In genomic region chr16:81035975-81036750, GRCh38 we compare ENCODE assay signal across 1 cellular context.
A peak's percentile ranks its signal among the peaks of the same experiment; 100 is the strongest.
TF ChIP-seq lines count a peak whose summit lies in the region.

No MANE protein-coding gene starts in this region.

TF ChIP-seq in HCT116, 20 proteins besides CTCF, POLR2A, EP300 and RAD21:
- no peak for TF ChIP-seq ZBTB33 (IDR thresholded peaks at IDR 0.05; ENCODE audit: extremely low read depth, insufficient replicate concordance, low read length)
- no peak for TF ChIP-seq EZH2phosphoT487 (IDR thresholded peaks at IDR 0.05; ENCODE audit: borderline replicate concordance)
- TF ChIP-seq ZNF274 (IDR thresholded peaks at IDR 0.05; ENCODE audit: low read depth, low read length): no peak
- 0 out of 2 replicates have a peak, but pooled peaks have one; percentile 3 for TF ChIP-seq POLR2AphosphoS5 (IDR thresholded peaks at IDR 0.05; ENCODE audit: low read depth, low read length)
- TF ChIP-seq CEBPB (IDR thresholded peaks at IDR 0.05; ENCODE audit: low read depth): no peak
- TF ChIP-seq FOSL1 (IDR thresholded peaks at IDR 0.05; ENCODE audit: low read depth): no peak
- TF ChIP-seq SRF (IDR thresholded peaks at IDR 0.05; ENCODE audit: low read depth): no peak
- no peak for TF ChIP-seq TCF7L2 (IDR thresholded peaks at IDR 0.05; ENCODE audit: borderline replicate concordance, extremely low read depth, insufficient read depth, insufficient read length)
- peak; percentile 27; the same call in 1 of the 2 replicates for TF ChIP-seq SIN3A (IDR thresholded peaks at IDR 0.05; ENCODE audit: low read depth)
- no peak for TF ChIP-seq EGR1 (IDR thresholded peaks at IDR 0.05; ENCODE audit: low read depth)
- no peak for TF ChIP-seq EZH2 (IDR thresholded peaks at IDR 0.05)
- peak; percentile 97 for TF ChIP-seq ZFX (IDR thresholded peaks at IDR 0.05)
- TF ChIP-seq REST (IDR thresholded peaks at IDR 0.05; ENCODE audit: low read depth): no peak
- TF ChIP-seq CBX3 (IDR thresholded peaks at IDR 0.05; ENCODE audit: low read depth): no peak
- TF ChIP-seq SP1 (IDR thresholded peaks at IDR 0.05; ENCODE audit: low read depth): no peak
- no peak for TF ChIP-seq YY1 (IDR thresholded peaks at IDR 0.05; ENCODE audit: extremely low read depth, insufficient replicate concordance, low read depth, low read length)
- TF ChIP-seq MAX (IDR thresholded peaks at IDR 0.05): peak; percentile 27; the same call in 1 of the 2 replicates
- no peak for TF ChIP-seq JUND (IDR thresholded peaks at IDR 0.05)
- TF ChIP-seq ATF3 (IDR thresholded peaks at IDR 0.05): no peak
- no peak for TF ChIP-seq ELF1 (IDR thresholded peaks at IDR 0.05; ENCODE audit: borderline replicate concordance, low read depth)
